ENCODE assay signal across 31 cellular contexts in genomic region chr1:79662596-79662995, GRCh38.
"Had no signal": no experiment of that assay in that cellular context is flagged by ENCODE, and none has a peak within 500 bp of the region (broad histone marks: within the 10 kb centered on the region; RNA-seq: fewer than 3 reads in every experiment).

No MANE protein-coding gene starts in this region.

- H3K36me3 Mint-ChIP-seq: activated naive CD4-positive, alpha-beta T cell treated with anti-CD3 and anti-CD28 coated beads, Interleukin-2, amount 50 U/mL, for 24 hours; activated naive CD8-positive, alpha-beta T cell treated with anti-CD3 and anti-CD28 coated beads, Interleukin-2, amount 10 ng/mL, durations not matched to agents 7 days and 5 days; brain had no signal

- H3K27me3 ChIP-seq: adrenal gland, MG63, SJCRH30 had no signal

- H3K27ac ChIP-seq: adrenal gland, SJCRH30, SK-N-MC, WERI-Rb-1 had no signal

- ATAC-seq: activated T-cell treated with anti-CD3 and anti-CD28 coated beads, Interleukin-2, amount 50 U/mL, for 72 hours; activated T-helper 17 cell treated with anti-CD3 and anti-CD28 coated beads, Interleukin-2, amount 50 U/mL, for 72 hours had no signal

- H3K4me1 Mint-ChIP-seq: activated CD4-positive, alpha-beta memory T cell treated with anti-CD3 and anti-CD28 coated beads, Interleukin-2, amount 10 ng/mL, durations not matched to agents 7 days and 5 days; activated naive CD4-positive, alpha-beta T cell treated with anti-CD3 and anti-CD28 coated beads, Interleukin-2, amount 50 U/mL, for 24 hours; activated naive CD8-positive, alpha-beta T cell treated with anti-CD3 and anti-CD28 coated beads, Interleukin-2, amount 10 ng/mL, durations not matched to agents 7 days and 5 days; activated T-helper 17 cell treated with anti-CD3 and anti-CD28 coated beads, Interleukin-2, amount 50 U/mL, for 72 hours had no signal

- H3K9me3 ChIP-seq: adrenal gland, MG63, SJCRH30 had no signal

- H3K36me3 ChIP-seq: adrenal gland, MG63, SJCRH30, WERI-Rb-1 had no signal

- H3K4me3 ChIP-seq: adrenal gland, MG63, SJCRH30, SK-N-MC had no signal

- H3K4me3 Mint-ChIP-seq: activated CD4-positive, alpha-beta memory T cell treated with anti-CD3 and anti-CD28 coated beads, Interleukin-2, amount 10 ng/mL, durations not matched to agents 7 days and 5 days; activated naive CD4-positive, alpha-beta T cell treated with anti-CD3 and anti-CD28 coated beads, Interleukin-2, amount 50 U/mL, for 24 hours; activated naive CD8-positive, alpha-beta T cell treated with anti-CD3 and anti-CD28 coated beads, Interleukin-2, amount 10 ng/mL, durations not matched to agents 7 days and 5 days; activated T-cell treated with anti-CD3 and anti-CD28 coated beads, Interleukin-2, amount 50 U/mL, for 72 hours; activated T-helper 17 cell treated with anti-CD3 and anti-CD28 coated beads, Interleukin-2, amount 50 U/mL, for 72 hours; brain had no signal

- DNase-seq: activated CD4-positive, alpha-beta memory T cell treated with anti-CD3 and anti-CD28 coated beads, Interleukin-2, amount 10 ng/mL, durations not matched to agents 7 days and 5 days; activated CD4-positive, alpha-beta T cell treated with anti-CD3 and anti-CD28 coated beads for 1 hour; activated CD4-positive, alpha-beta T cell treated with anti-CD3 and anti-CD28 coated beads for 48 hours; activated CD4-positive, CD25-positive, alpha-beta regulatory T cell; activated CD8-positive, alpha-beta memory T cell treated with anti-CD3 and anti-CD28 coated beads for 24 hours; activated gamma-delta T cell; activated naive CD4-positive, alpha-beta T cell treated with Interleukin-2 at 50 U/mL for 16 hours; activated naive CD8-positive, alpha-beta T cell treated with anti-CD3 and anti-CD28 coated beads, Interleukin-2, amount 10 ng/mL, durations not matched to agents 7 days and 5 days; activated T-cell treated with anti-CD3 and anti-CD28 coated beads, Interleukin-2, amount 50 U/mL, for 1 hour; activated T-cell treated with anti-CD3 and anti-CD28 coated beads, Interleukin-2, amount 50 U/mL, for 72 hours; adrenal gland; anterior cingulate cortex; central memory CD4-positive, alpha-beta T cell; Karpas-422; KBM-7; MG63; NCI-H1092; NCI-H1436 treated with DMSO at 0.1 percent for 48 hours; NCI-H1694 treated with DMSO at 0.1 percent for 48 hours; NCI-H2029; NCI-H345; NCI-H524 treated with DMSO at 0.1 percent for 48 hours; OCI-M1; Right ventricle myocardium superior; SJCRH30; T1000; WERI-Rb-1 had no signal

- H3K4me1 ChIP-seq: adrenal gland had no signal

- H3K27ac Mint-ChIP-seq: activated CD4-positive, alpha-beta memory T cell treated with anti-CD3 and anti-CD28 coated beads, Interleukin-2, amount 10 ng/mL, durations not matched to agents 7 days and 5 days; activated naive CD4-positive, alpha-beta T cell treated with anti-CD3 and anti-CD28 coated beads, Interleukin-2, amount 50 U/mL, for 24 hours; activated naive CD8-positive, alpha-beta T cell treated with anti-CD3 and anti-CD28 coated beads, Interleukin-2, amount 10 ng/mL, durations not matched to agents 7 days and 5 days; activated T-cell treated with anti-CD3 and anti-CD28 coated beads, Interleukin-2, amount 50 U/mL, for 72 hours; activated T-helper 17 cell treated with anti-CD3 and anti-CD28 coated beads, Interleukin-2, amount 50 U/mL, for 72 hours; brain had no signal

- H3K27me3 Mint-ChIP-seq: activated CD4-positive, alpha-beta memory T cell treated with anti-CD3 and anti-CD28 coated beads, Interleukin-2, amount 10 ng/mL, durations not matched to agents 7 days and 5 days; activated naive CD4-positive, alpha-beta T cell treated with anti-CD3 and anti-CD28 coated beads, Interleukin-2, amount 50 U/mL, for 24 hours; activated naive CD8-positive, alpha-beta T cell treated with anti-CD3 and anti-CD28 coated beads, Interleukin-2, amount 10 ng/mL, durations not matched to agents 7 days and 5 days; activated T-helper 17 cell treated with anti-CD3 and anti-CD28 coated beads, Interleukin-2, amount 50 U/mL, for 72 hours; brain had no signal

- H3K9me3 Mint-ChIP-seq: activated CD4-positive, alpha-beta memory T cell treated with anti-CD3 and anti-CD28 coated beads, Interleukin-2, amount 10 ng/mL, durations not matched to agents 7 days and 5 days; activated naive CD4-positive, alpha-beta T cell treated with anti-CD3 and anti-CD28 coated beads, Interleukin-2, amount 50 U/mL, for 24 hours; activated naive CD8-positive, alpha-beta T cell treated with anti-CD3 and anti-CD28 coated beads, Interleukin-2, amount 10 ng/mL, durations not matched to agents 7 days and 5 days had no signal
